In the genomic region with DNA sequence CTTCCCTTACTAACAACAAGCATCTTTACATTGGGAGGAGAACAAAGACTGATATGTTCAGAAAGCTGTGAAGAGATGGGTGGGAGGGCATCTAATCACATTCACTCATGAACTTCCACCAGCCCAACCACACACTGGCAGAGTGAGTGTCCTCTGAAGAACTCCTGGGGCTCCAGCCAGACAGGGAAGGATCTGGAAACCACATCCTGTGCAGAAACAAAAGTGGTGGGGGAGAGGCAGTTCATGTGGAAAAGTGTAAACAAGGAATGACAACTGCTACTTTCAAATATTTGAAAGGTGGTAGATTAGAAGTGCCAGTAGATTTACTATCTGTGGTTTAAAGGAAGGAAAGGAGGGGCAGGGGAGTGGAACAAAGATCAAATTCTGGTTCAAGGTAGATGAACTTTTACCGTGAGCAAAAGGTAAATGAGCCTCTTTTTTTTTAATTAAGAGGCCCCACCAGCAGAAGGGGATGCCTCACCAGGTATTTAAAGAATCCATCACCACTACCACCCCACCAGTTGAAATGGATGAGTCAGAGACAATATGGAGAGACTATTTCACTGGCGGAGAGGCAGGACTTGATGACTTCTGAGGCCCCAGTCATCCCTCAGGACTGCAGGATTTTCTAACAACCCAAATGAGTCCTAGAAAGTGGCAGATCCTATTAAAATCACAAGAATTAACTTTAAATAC, we compare ENCODE assay signal across 9 cellular contexts. TPM values are rescaled to one million over a fixed set of nuclear protein-coding genes. Genes with fewer than 3 reads are reported as not detected.
A peak's percentile ranks its signal among the peaks of the same experiment; 100 is the strongest.
DNase-seq lines count a peak whose midpoint lies in the region; ATAC-seq lines count a peak whose summit lies in the region.
"Had no signal": no experiment of that assay in that cellular context is flagged by ENCODE, and none has a peak within 500 bp of the region (broad histone marks: within the 10 kb centered on the region; RNA-seq: fewer than 3 reads in every experiment).

No MANE protein-coding gene starts in this region.

- CTCF ChIA-PET in naive thymus-derived CD4-positive, alpha-beta T cell (lab: Charles Lee), result no interaction called here
- CTCF ChIA-PET in activated CD4-positive, alpha-beta T cell treated with anti-CD3 and anti-CD28 coated beads for 36 hours (lab: Charles Lee), result no interaction called here

- intact Hi-C loops in naive thymus-derived CD4-positive, alpha-beta T cell (cut with micrococcal nuclease), result no loop called here
- intact Hi-C loops in activated CD4-positive, alpha-beta T cell treated with anti-CD3 and anti-CD28 coated beads for 36 hours (cut with DNase I, micrococcal nuclease), result no loop called here

- peaks cover 0 to 15% (median 9%) of the 10 kb centered on the region in 7 donors for H3K4me1 Mint-ChIP-seq in naive thymus-derived CD4-positive, alpha-beta T cell
- H3K4me1 Mint-ChIP-seq in activated CD4-positive, alpha-beta T cell treated with anti-CD3 and anti-CD28 coated beads for 36 hours, result peaks cover 8% of the 10 kb centered on the region

- no peaks in the 10 kb centered on the region for H3K4me1 ChIP-seq in naive thymus-derived CD4-positive, alpha-beta T cell (ENCODE audit: control insufficient read depth in 2 of 2, insufficient read depth in 2 of 2, low read length in 2 of 2)

- no peaks in the 10 kb centered on the region for H3K27me3 ChIP-seq in naive thymus-derived CD4-positive, alpha-beta T cell (ENCODE audit: control insufficient read depth in 2 of 2, insufficient read depth in 2 of 2, low read length in 2 of 2)

- no peaks in the 10 kb centered on the region for H3K27me3 Mint-ChIP-seq in naive thymus-derived CD4-positive, alpha-beta T cell
- no peaks in the 10 kb centered on the region for H3K27me3 Mint-ChIP-seq in activated CD4-positive, alpha-beta T cell treated with anti-CD3 and anti-CD28 coated beads for 36 hours

- H3K9me3 Mint-ChIP-seq in naive thymus-derived CD4-positive, alpha-beta T cell, result no peaks in the 10 kb centered on the region
- H3K9me3 Mint-ChIP-seq in activated CD4-positive, alpha-beta T cell treated with anti-CD3 and anti-CD28 coated beads for 36 hours (ENCODE audit: low read depth), result no peaks in the 10 kb centered on the region

- H3K4me3 Mint-ChIP-seq in naive thymus-derived CD4-positive, alpha-beta T cell, result no peak overlapping the region
- H3K4me3 Mint-ChIP-seq in activated CD4-positive, alpha-beta T cell treated with anti-CD3 and anti-CD28 coated beads for 36 hours, result no peak overlapping the region

- no peaks in the 10 kb centered on the region for H3K9me3 ChIP-seq in naive thymus-derived CD4-positive, alpha-beta T cell (ENCODE audit: control insufficient read depth in 2 of 3, low read length in 3 of 3)

- peak overlapping the region; percentile 28 for H3K27ac ChIP-seq in caudate nucleus (ENCODE audit: low read depth, low read length)
- peak overlapping the region; percentile 39 for H3K27ac ChIP-seq in naive thymus-derived CD4-positive, alpha-beta T cell (ENCODE audit: low read depth, low read length)

- POLR2A ChIA-PET in naive thymus-derived CD4-positive, alpha-beta T cell (lab: Charles Lee), result no interaction called here
- POLR2A ChIA-PET in activated CD4-positive, alpha-beta T cell treated with anti-CD3 and anti-CD28 coated beads for 36 hours (lab: Charles Lee), result no interaction called here

- no peak overlapping the region for H3K4me3 ChIP-seq in naive thymus-derived CD4-positive, alpha-beta T cell (ENCODE audit: low read length)

- H3K36me3 Mint-ChIP-seq in naive thymus-derived CD4-positive, alpha-beta T cell, result peaks cover 0 to 21% (median 5%) of the 10 kb centered on the region in 5 donors
- H3K36me3 Mint-ChIP-seq in activated CD4-positive, alpha-beta T cell treated with anti-CD3 and anti-CD28 coated beads for 36 hours (ENCODE audit: low read depth), result peaks cover 18% of the 10 kb centered on the region

- DNase-seq in DMS153 (lab: John Stamatoyannopoulos, UW) (peak; percentile 93), NCI-H2029 (lab: John Stamatoyannopoulos, UW) (peak; percentile 65), caudate nucleus (lab: John Stamatoyannopoulos, UW) (peak in 6 of 61 donors; percentile 7 to 59 (median 21))
- DNase-seq in naive thymus-derived CD4-positive, alpha-beta T cell, result no peak
- no peak for DNase-seq in activated CD4-positive, alpha-beta T cell treated with anti-CD3 and anti-CD28 coated beads for 36 hours
- DNase-seq in activated CD4-positive, alpha-beta T cell treated with anti-CD3 and anti-CD28 coated beads, Interleukin-2, amount 50 U/mL, for 4 hours, result no peak
- DNase-seq: T-helper 9 cell had no signal

- H3K27ac Mint-ChIP-seq in naive thymus-derived CD4-positive, alpha-beta T cell, result peak overlapping the region in 7 of 9 donors; percentile 7 to 74 (median 60)
- H3K27ac Mint-ChIP-seq in activated CD4-positive, alpha-beta T cell treated with anti-CD3 and anti-CD28 coated beads for 36 hours, result no peak overlapping the region

- ATAC-seq in naive thymus-derived CD4-positive, alpha-beta T cell, result no peak
- ATAC-seq in GM18873 (IDR thresholded peaks at IDR 0.05; ENCODE audit: low FRiP score, unreplicated experiment) (no peak), GM19395 (IDR thresholded peaks at IDR 0.05; ENCODE audit: unreplicated experiment) (no peak)
- no peak for ATAC-seq in activated CD4-positive, alpha-beta T cell treated with anti-CD3 and anti-CD28 coated beads for 36 hours

- H3K36me3 ChIP-seq in naive thymus-derived CD4-positive, alpha-beta T cell (ENCODE audit: control insufficient read depth in 2 of 3, insufficient read depth in 3 of 3, low read length in 3 of 3), result peaks cover 0 to 37% (median 4%) of the 10 kb centered on the region in 3 experiments

RNA-seq across cellular contexts. Expression of gene GOT1, which starts 34.5 kb away (rescaled TPM):
- total RNA-seq in naive thymus-derived CD4-positive, alpha-beta T cell, result 10 to 100 TPM in 3 of 5 experiments, 1 to 10 TPM in 2; 8.0 to 22.2 (median 10.2) TPM
- polyA plus RNA-seq in naive thymus-derived CD4-positive, alpha-beta T cell, result 10 to 100 TPM; 14.4 to 18.8 TPM
- total RNA-seq in activated CD4-positive, alpha-beta T cell treated with anti-CD3 and anti-CD28 coated beads for 36 hours, result 10 to 100 TPM; 51.7 to 83.5 TPM

Comparison
In these comparisons a context has a peak if more than half of its experiments do, and no peak if none do; other contexts are left out.
1. DNase-seq: peak in DMS153 (single experiment) and NCI-H2029 (single experiment); none in naive thymus-derived CD4-positive, alpha-beta T cell (0 of 9), activated CD4-positive, alpha-beta T cell treated with anti-CD3 and anti-CD28 coated beads for 36 hours (single experiment) and activated CD4-positive, alpha-beta T cell treated with anti-CD3 and anti-CD28 coated beads, Interleukin-2, amount 50 U/mL, for 4 hours (0 of 2).